ENCODE assay signal across 9 cellular contexts in the genomic region with DNA sequence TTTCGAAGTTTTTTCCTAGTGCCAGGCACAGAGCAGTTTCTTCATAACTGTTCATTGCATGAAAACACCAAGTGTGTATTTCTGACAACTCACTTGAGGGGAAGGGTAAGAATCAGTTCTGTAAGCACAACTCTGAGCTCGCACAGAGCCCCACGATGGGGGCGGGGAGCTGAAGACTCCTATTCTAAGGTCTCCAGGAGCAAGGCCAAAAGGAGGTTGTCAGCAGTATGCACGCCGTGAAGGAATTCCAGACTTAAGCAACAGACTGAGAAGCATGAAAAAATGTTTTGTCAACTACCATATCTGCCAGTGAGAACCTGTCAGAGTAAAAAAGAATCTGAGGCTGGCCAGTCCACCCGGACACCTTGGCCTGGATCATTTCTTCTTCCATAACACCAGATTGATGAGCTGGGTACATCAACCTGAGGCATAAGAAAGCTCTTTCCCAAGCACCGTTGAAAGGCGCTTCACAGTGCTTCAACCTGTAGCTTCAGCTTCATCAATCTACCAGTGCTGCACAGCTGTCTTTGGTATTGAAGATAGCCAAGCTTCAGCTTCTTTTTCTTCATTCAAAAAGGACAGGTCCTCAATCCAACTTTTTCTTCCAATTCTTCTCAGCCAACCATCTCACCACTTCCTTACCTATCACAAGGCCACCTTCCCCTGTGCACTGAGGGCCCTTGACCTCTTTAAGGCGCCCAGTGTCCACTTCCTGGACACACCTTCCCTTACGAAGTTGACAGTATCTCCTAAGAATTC. TPM values are rescaled to one million over a fixed set of nuclear protein-coding genes. Genes with fewer than 3 reads are reported as not detected.
DNase-seq lines count a peak whose midpoint lies in the region; ATAC-seq, FAIRE-seq and TF ChIP-seq lines count a peak whose summit lies in the region.
"Had no signal": no experiment of that assay in that cellular context is flagged by ENCODE, and none has a peak within 500 bp of the region (broad histone marks: within the 10 kb centered on the region; RNA-seq: fewer than 3 reads in every experiment).

No MANE protein-coding gene starts in this region.

- CTCF ChIA-PET in activated CD4-positive, alpha-beta T cell treated with anti-CD3 and anti-CD28 coated beads for 36 hours (lab: Charles Lee), result interaction anchor here (1.0 to 1.5 kb wide), 4 partner anchors 8 to 384 kb away, joined by 3 read pairs; no protein-coding TSS in a partner anchor

- H3K4me1 Mint-ChIP-seq in activated CD4-positive, alpha-beta T cell treated with anti-CD3 and anti-CD28 coated beads for 36 hours, result peaks cover 32% of the 10 kb centered on the region
- H3K4me1 Mint-ChIP-seq in brain, result peaks cover 38% of the 10 kb centered on the region

- no peaks in the 10 kb centered on the region for H3K9me3 Mint-ChIP-seq in activated CD4-positive, alpha-beta T cell treated with anti-CD3 and anti-CD28 coated beads for 36 hours (ENCODE audit: low read depth)
- H3K9me3 Mint-ChIP-seq in brain, result peaks cover 0 to 2% (median 0%) of the 10 kb centered on the region in 5 experiments

- no peak for TF ChIP-seq CTCF in brain (conservative IDR thresholded peaks at IDR 0.05)

- peak; percentile 9 for DNase-seq in activated CD4-positive, alpha-beta T cell treated with anti-CD3 and anti-CD28 coated beads for 36 hours
- DNase-seq in activated CD4-positive, alpha-beta T cell treated with anti-CD3 and anti-CD28 coated beads for 1 hour, result no peak
- DNase-seq in GM12891 (ENCODE audit: insufficient read length, low spot score), result no peak
- DNase-seq in stimulated activated naive CD4-positive, alpha-beta T cell treated with Interleukin-2 at 50 U/mL for 16 hours (lab: John Stamatoyannopoulos, UW), result no peak

- intact Hi-C loops in activated CD4-positive, alpha-beta T cell treated with anti-CD3 and anti-CD28 coated beads for 36 hours (cut with DNase I, micrococcal nuclease), result loop anchor here (5.0 kb wide), 6 partner anchors 83 to 1772 kb away; partner anchors contain the start of genes KLF4 (in 1 of the 2) and TXN (in 1 of the 2)

- peak overlapping the region; percentile 74 for H3K4me3 Mint-ChIP-seq in activated CD4-positive, alpha-beta T cell treated with anti-CD3 and anti-CD28 coated beads for 36 hours
- peak overlapping the region; percentile 85 to 95 (median 91) for H3K4me3 Mint-ChIP-seq in brain

- no peaks in the 10 kb centered on the region for H3K27me3 Mint-ChIP-seq in activated CD4-positive, alpha-beta T cell treated with anti-CD3 and anti-CD28 coated beads for 36 hours
- H3K27me3 Mint-ChIP-seq in brain, result peaks cover 4% of the 10 kb centered on the region

- TF ChIP-seq POLR2A in GM12891 (IDR thresholded peaks at IDR 0.05; ENCODE audit: low read depth, low read length), result no peak

- H3K27ac Mint-ChIP-seq in activated CD4-positive, alpha-beta T cell treated with anti-CD3 and anti-CD28 coated beads for 36 hours, result peak overlapping the region; percentile 34
- H3K27ac Mint-ChIP-seq in brain, result peak overlapping the region; percentile 52 to 98 (median 93)

- POLR2A ChIA-PET in activated CD4-positive, alpha-beta T cell treated with anti-CD3 and anti-CD28 coated beads for 36 hours (lab: Charles Lee), result interaction anchor here (0.8 kb wide), 1 partner anchor 9 kb away, joined by 8 read pairs; no protein-coding TSS in a partner anchor

- no peak for FAIRE-seq in GM12891 (lab: Jason Lieb, UNC)

- H3K27me3 ChIP-seq in layer of hippocampus (ENCODE audit: control insufficient read depth, insufficient read depth, low read length), result no peaks in the 10 kb centered on the region

- peaks cover 5% of the 10 kb centered on the region for H3K36me3 Mint-ChIP-seq in activated CD4-positive, alpha-beta T cell treated with anti-CD3 and anti-CD28 coated beads for 36 hours (ENCODE audit: low read depth)
- H3K36me3 Mint-ChIP-seq in brain, result peaks cover 8% of the 10 kb centered on the region

- no peak for ATAC-seq in activated CD4-positive, alpha-beta T cell treated with anti-CD3 and anti-CD28 coated beads for 36 hours
- ATAC-seq in GM21717 (IDR thresholded peaks at IDR 0.05; ENCODE audit: unreplicated experiment), result no peak

- peak overlapping the region; percentile 10 for H3K27ac ChIP-seq in layer of hippocampus (ENCODE audit: low read depth, low read length)
- peak overlapping the region; percentile 67 for H3K27ac ChIP-seq in temporal lobe (ENCODE audit: low read depth, low read length)
- H3K27ac ChIP-seq: HL-60 had no signal

TF ChIP-seq in GM12891, 5 proteins besides CTCF, POLR2A, EP300 and RAD21:
- no peak for TF ChIP-seq POLR2AphosphoS5 (IDR thresholded peaks at IDR 0.05; ENCODE audit: low read depth, low read length)
- no peak for TF ChIP-seq TAF1 (IDR thresholded peaks at IDR 0.05; ENCODE audit: low read depth, low read length)
TF ChIP-seq in GM12891: peak in this region for 0.

RNA-seq across cellular contexts. Expression of gene CTNNAL1, which starts 1.1 kb away (rescaled TPM):
- total RNA-seq in activated CD4-positive, alpha-beta T cell treated with anti-CD3 and anti-CD28 coated beads for 36 hours, result 10 to 100 TPM; 13.0 to 16.4 TPM
- 24.0 TPM for polyA plus RNA-seq in brain (ENCODE audit: insufficient read depth, low read depth, low replicate concordance)
- 6.9 TPM for total RNA-seq in temporal lobe
- 17.9 TPM for polyA plus RNA-seq in GM12891 (2012; ENCODE audit: low read depth, missing spikeins)
